Comparison of ENCODE assay signal across 1 cellular context in the genomic region with DNA sequence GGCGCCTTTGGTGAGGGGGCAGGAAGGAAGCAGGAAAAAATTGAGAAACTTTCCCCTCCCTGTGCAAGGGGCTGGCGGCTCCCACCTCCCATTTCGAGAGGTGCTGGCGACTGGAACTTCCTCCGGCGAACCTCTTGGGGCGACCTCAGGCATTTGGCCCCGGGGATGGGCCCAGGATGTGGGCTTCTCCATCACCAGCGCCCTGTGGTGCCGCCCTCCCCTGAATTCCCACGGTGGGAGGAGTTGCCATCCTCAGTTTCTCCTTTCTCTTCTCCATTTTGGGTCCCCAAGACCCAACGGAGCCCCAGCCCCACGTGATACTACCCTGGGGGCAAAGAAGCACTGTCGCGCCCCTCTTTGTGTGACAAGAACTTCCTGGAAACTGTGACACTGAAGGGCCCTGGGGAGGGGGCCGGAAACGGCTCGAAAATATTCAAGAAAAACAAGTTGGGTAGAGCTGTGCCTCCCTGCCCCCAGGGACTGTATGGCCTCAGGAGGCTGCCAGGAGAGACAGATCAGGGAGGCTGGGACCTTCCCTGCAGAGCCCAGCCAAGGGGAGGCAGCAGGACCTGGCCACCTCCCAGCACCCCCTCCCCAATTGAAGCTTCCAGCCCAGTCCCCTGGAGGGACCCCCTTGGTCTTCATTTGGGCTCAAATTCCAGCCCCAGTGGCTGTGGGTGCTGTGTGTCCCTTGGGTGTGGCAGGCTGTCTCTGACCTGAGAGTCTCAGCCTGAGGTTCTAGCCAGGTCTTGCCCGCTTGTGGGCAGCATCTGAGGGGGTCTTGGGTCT.
TF ChIP-seq lines count a peak whose summit lies in the region.

No MANE protein-coding gene starts in this region.

TF ChIP-seq in HCT116, 20 proteins besides CTCF, POLR2A, EP300 and RAD21:
- no peak for TF ChIP-seq FOSL1 (IDR thresholded peaks at IDR 0.05; ENCODE audit: low read depth)
- no peak for TF ChIP-seq SRF (IDR thresholded peaks at IDR 0.05; ENCODE audit: low read depth)
- no peak for TF ChIP-seq ELF1 (IDR thresholded peaks at IDR 0.05; ENCODE audit: borderline replicate concordance, low read depth)
- no peak for TF ChIP-seq EZH2phosphoT487 (IDR thresholded peaks at IDR 0.05; ENCODE audit: borderline replicate concordance)
- no peak for TF ChIP-seq EGR1 (IDR thresholded peaks at IDR 0.05; ENCODE audit: low read depth)
- TF ChIP-seq, protein P1, sequence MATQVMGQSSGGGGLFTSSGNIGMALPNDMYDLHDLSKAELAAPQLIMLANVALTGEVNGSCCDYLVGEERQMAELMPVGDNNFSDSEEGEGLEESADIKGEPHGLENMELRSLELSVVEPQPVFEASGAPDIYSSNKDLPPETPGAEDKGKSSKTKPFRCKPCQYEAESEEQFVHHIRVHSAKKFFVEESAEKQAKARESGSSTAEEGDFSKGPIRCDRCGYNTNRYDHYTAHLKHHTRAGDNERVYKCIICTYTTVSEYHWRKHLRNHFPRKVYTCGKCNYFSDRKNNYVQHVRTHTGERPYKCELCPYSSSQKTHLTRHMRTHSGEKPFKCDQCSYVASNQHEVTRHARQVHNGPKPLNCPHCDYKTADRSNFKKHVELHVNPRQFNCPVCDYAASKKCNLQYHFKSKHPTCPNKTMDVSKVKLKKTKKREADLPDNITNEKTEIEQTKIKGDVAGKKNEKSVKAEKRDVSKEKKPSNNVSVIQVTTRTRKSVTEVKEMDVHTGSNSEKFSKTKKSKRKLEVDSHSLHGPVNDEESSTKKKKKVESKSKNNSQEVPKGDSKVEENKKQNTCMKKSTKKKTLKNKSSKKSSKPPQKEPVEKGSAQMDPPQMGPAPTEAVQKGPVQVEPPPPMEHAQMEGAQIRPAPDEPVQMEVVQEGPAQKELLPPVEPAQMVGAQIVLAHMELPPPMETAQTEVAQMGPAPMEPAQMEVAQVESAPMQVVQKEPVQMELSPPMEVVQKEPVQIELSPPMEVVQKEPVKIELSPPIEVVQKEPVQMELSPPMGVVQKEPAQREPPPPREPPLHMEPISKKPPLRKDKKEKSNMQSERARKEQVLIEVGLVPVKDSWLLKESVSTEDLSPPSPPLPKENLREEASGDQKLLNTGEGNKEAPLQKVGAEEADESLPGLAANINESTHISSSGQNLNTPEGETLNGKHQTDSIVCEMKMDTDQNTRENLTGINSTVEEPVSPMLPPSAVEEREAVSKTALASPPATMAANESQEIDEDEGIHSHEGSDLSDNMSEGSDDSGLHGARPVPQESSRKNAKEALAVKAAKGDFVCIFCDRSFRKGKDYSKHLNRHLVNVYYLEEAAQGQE (IDR thresholded peaks at IDR 0.05; ENCODE audit: low read depth), result no peak
- TF ChIP-seq ZBTB33 (IDR thresholded peaks at IDR 0.05; ENCODE audit: extremely low read depth, insufficient replicate concordance, low read length), result no peak
- TF ChIP-seq, protein P2, sequence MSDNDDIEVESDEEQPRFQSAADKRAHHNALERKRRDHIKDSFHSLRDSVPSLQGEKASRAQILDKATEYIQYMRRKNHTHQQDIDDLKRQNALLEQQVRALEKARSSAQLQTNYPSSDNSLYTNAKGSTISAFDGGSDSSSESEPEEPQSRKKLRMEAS (IDR thresholded peaks at IDR 0.05), result no peak
- TF ChIP-seq ZNF274 (IDR thresholded peaks at IDR 0.05; ENCODE audit: low read depth, low read length), result no peak
- no peak for TF ChIP-seq CBX3 (IDR thresholded peaks at IDR 0.05; ENCODE audit: low read depth)
- TF ChIP-seq YY1 (IDR thresholded peaks at IDR 0.05; ENCODE audit: extremely low read depth, insufficient replicate concordance, low read depth, low read length), result no peak
- TF ChIP-seq POLR2AphosphoS5 (IDR thresholded peaks at IDR 0.05; ENCODE audit: low read depth, low read length), result no peak
- no peak for TF ChIP-seq CEBPB (IDR thresholded peaks at IDR 0.05; ENCODE audit: low read depth)
- TF ChIP-seq JUND (IDR thresholded peaks at IDR 0.05), result no peak
